Comparison of ENCODE assay signal across 9 cellular contexts in the genomic region with DNA sequence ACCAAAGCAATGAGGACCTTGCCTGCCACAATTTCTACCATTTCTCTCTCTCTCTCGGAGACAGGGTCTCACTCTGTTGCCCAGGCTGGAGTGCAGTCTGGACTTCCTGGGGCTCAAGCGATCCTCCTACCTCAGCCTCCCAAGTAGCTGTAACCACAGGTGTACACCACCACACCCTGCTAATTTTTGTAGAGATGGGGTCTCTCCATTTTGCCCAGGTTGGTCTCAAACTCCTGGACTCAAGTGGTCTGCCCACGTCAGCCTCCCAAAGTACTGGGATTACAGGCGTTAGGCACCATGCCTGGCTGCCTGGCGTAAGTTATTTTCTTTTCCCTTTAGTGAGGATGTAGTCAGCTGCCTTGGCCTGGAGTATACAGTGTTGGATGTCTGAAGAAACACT.
"Had no signal": no experiment of that assay in that cellular context is flagged by ENCODE, and none has a peak within 500 bp of the region (broad histone marks: within the 10 kb centered on the region; RNA-seq: fewer than 3 reads in every experiment).

No MANE protein-coding gene starts in this region.

- H3K4me2 ChIP-seq: GM23338 had no signal

- H3K9me3 ChIP-seq: HAP-1 had no signal

- H3K4me1 ChIP-seq: HAP-1 had no signal

- H3K36me3 ChIP-seq: HAP-1 had no signal

- DNase-seq: H7, HFFc6, IMR-90 had no signal

- H2AFZ ChIP-seq: GM23338 had no signal

- ATAC-seq: GM23338, HCT116, K562 had no signal

- H3K27ac ChIP-seq: HL-60 had no signal

- H3K4me3 ChIP-seq: GM23338, HAP-1, K562 had no signal

- FAIRE-seq: H1, K562 had no signal
